Comparison of ENCODE assay signal across 21 cellular contexts in genomic region chr17:34068506-34069035, GRCh38.
"Had no signal": no experiment of that assay in that cellular context is flagged by ENCODE, and none has a peak within 500 bp of the region (broad histone marks: within the 10 kb centered on the region; RNA-seq: fewer than 3 reads in every experiment).

No MANE protein-coding gene starts in this region.

- ATAC-seq: activated naive CD4-positive, alpha-beta T cell treated with anti-CD3 and anti-CD28 coated beads, Interleukin-2, amount 50 U/mL, for 72 hours; activated T-helper 17 cell treated with anti-CD3 and anti-CD28 coated beads, Interleukin-2, amount 50 U/mL, for 72 hours; gastroesophageal sphincter; heart left ventricle; lower lobe of right lung; stimulated activated naive B cell treated with anti-CD40 and anti-IgM and Interleukin-4, amounts not matched to agents 10 μg/mL and 1 μg/mL and 100 μg/mL, for 72 hours; WTC11 had no signal

- DNase-seq: activated CD8-positive, alpha-beta memory T cell treated with anti-CD3 and anti-CD28 coated beads for 24 hours; activated CD8-positive, alpha-beta memory T cell treated with anti-CD3 and anti-CD28 coated beads, Interleukin-2, amount 50 U/mL, for 4 hours; activated T-cell treated with anti-CD3 and anti-CD28 coated beads, Interleukin-2, amount 50 U/mL, for 24 hours; aorta; effector memory CD4-positive, alpha-beta T cell; esophagus squamous epithelium; heart left ventricle; kidney; lower lobe of right lung; naive B cell; occipital lobe; stimulated activated CD4-positive, alpha-beta T cell treated with anti-CD3 and anti-CD28 coated beads, Interleukin-2, amount 100 ng/mL, for 48 hours; stimulated activated CD8-positive, alpha-beta memory T cell treated with anti-CD3 and anti-CD28 coated beads, Interleukin-4, amount 100 ng/mL, for 48 hours; stimulated activated naive B cell treated with anti-CD40 and anti-IgM and Interleukin-4, amounts not matched to agents 10 μg/mL and 1 μg/mL and 100 μg/mL, for 72 hours; T-helper 9 cell; testis; trophoblast cell had no signal
